ENCODE assay signal across 15 cellular contexts in the genomic region with DNA sequence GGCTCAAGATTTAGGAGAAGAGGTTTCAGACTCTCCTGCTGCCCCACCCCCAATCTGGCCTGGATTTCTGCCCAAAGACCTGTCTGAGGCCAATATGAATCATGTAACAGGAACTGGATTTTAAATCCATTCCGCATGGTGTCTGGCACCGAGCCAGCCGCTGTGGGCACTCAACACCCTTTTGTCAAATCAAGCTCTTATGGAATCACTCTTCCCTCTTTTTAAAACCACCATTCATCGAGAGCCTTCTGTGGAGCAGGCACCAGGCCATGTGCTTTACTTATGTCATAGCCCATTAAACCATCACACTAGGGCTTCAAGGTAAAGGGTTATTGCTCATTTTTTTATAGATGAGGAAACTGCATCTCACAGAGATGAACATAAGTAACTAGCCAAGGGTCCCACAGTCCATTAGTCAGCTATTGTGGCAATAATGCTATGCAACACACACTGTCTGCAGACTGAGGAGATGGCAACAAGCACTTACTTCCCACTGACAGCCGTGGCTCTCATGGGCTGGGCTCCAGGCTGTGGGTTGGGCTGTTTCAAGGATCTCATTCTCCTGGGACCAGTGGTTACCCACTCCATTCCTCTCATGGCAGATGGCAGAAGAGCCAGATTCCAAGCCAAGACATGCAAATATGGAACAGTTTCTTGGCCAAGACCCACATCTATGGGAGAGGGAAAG.
DNase-seq lines count a peak whose midpoint lies in the region; TF ChIP-seq lines count a peak whose summit lies in the region.
"Had no signal": no experiment of that assay in that cellular context is flagged by ENCODE, and none has a peak within 500 bp of the region (broad histone marks: within the 10 kb centered on the region; RNA-seq: fewer than 3 reads in every experiment).

No MANE protein-coding gene starts in this region.

- H3K4me1 ChIP-seq in transverse colon (no peaks in the 10 kb centered on the region), tibial artery (peaks cover 0 to 15% (median 4%) of the 10 kb centered on the region in 4 donors)

- no peaks in the 10 kb centered on the region for H3K36me3 ChIP-seq in transverse colon
- no peaks in the 10 kb centered on the region for H3K36me3 ChIP-seq in tibial artery
- H3K36me3 ChIP-seq: ovary had no signal

- no peak for TF ChIP-seq EP300 in transverse colon (IDR thresholded peaks at IDR 0.05; ENCODE audit: low read depth)

- no peak overlapping the region for H3K4me3 ChIP-seq in transverse colon
- H3K4me3 ChIP-seq in tibial artery = no peak overlapping the region
- H3K4me3 ChIP-seq: coronary artery, ovary had no signal

- no peak for TF ChIP-seq POLR2A in transverse colon (IDR thresholded peaks at IDR 0.05)

- intact Hi-C loops in transverse colon (cut with DNase I; ENCODE audit: low total_unique reads) (no loop called here), tibial artery (cut with DNase I; ENCODE audit: low total_unique reads) (no loop called here)

- no peak overlapping the region for H3K27ac ChIP-seq in transverse colon
- H3K27ac ChIP-seq in tibial artery = no peak overlapping the region
- H3K27ac ChIP-seq: coronary artery, ovary had no signal

- peak; percentile 7 for DNase-seq in GM04503 (ENCODE audit: low read depth)
- DNase-seq in NCI-H187 (lab: John Stamatoyannopoulos, UW) = peak; percentile 86 to 89
- DNase-seq in SK-MEL-5 (ENCODE audit: low read depth, low spot score) = peak; percentile 9
- DNase-seq in mesenteric fat pad (ENCODE audit: low spot score) = peak; percentile 87
- DNase-seq in transverse colon = no peak
- DNase-seq in tibial artery = no peak
- DNase-seq in kidney glomerular epithelial cell (lab: John Stamatoyannopoulos, UW) = no peak
- no peak for DNase-seq in D341Med (ENCODE audit: low spot score)
- DNase-seq: activated CD4-positive, alpha-beta T cell treated with anti-CD3 and anti-CD28 coated beads, Interleukin-2, amount 50 U/mL, for 48 hours; activated naive CD4-positive, alpha-beta T cell treated with anti-CD3 and anti-CD28 coated beads, Interleukin-2, amount 50 U/mL, for 16 hours; CD8-positive, alpha-beta T cell; H7; NK-92 treated with Interleukin-12 subunit alpha and Interleukin-12 subunit beta, amount 100 ng/mL, for 24 hours; ovary had no signal

- WGBS in transverse colon (ENCODE audit: low coverage in 1 of 2), 2 donors = 67% methylated on average over 5 of the region's 5 CpGs; no CpG with 5 or more reads in 1 of the 2 donors

- in situ Hi-C loops in SK-MEL-5 (cut with HindIII; ENCODE audit: low pct_unique_long_range_greater_than_20kb, low sequenced_read_pairs) (no loop called here), transverse colon (cut with MboI; ENCODE audit: low pct_ligation_motif_present in 1 of 4, low pct_unique_long_range_greater_than_20kb in 1 of 4, low sequenced_read_pairs in 3 of 4) (no loop called here)

- no peak for TF ChIP-seq CTCF in transverse colon (IDR thresholded peaks at IDR 0.05)
- no peak for TF ChIP-seq CTCF in tibial artery (IDR thresholded peaks at IDR 0.05)

- peaks cover 7% of the 10 kb centered on the region for H3K27me3 ChIP-seq in transverse colon
- peaks cover 0 to 45% of the 10 kb centered on the region in 2 donors for H3K27me3 ChIP-seq in tibial artery
- H3K27me3 ChIP-seq: ovary had no signal

- H3K9me3 ChIP-seq in transverse colon (no peaks in the 10 kb centered on the region), tibial artery (no peaks in the 10 kb centered on the region)
- H3K9me3 ChIP-seq: ovary had no signal

Comparison
In these comparisons a context has a peak if more than half of its experiments do, and no peak if none do; other contexts are left out.
1. DNase-seq: peak in GM04503 (single experiment), NCI-H187 (2 of 2), SK-MEL-5 (single experiment) and mesenteric fat pad (single experiment); none in transverse colon (single experiment), tibial artery (0 of 2), kidney glomerular epithelial cell (single experiment) and D341Med (single experiment).